Comparison of ENCODE assay signal across 16 cellular contexts in genomic region chr10:26729395-26729794, GRCh38. TPM values are rescaled to one million over a fixed set of nuclear protein-coding genes. Genes with fewer than 3 reads are reported as not detected.
DNase-seq lines count a peak whose midpoint lies in the region; ATAC-seq and TF ChIP-seq lines count a peak whose summit lies in the region.
"Had no signal": no experiment of that assay in that cellular context is flagged by ENCODE, and none has a peak within 500 bp of the region (broad histone marks: within the 10 kb centered on the region; RNA-seq: fewer than 3 reads in every experiment).

No MANE protein-coding gene starts in this region.

- H3K36me3 ChIP-seq in KMS-11 (ENCODE audit: insufficient read depth) (peaks cover 4% of the 10 kb centered on the region; the same call in 1 of the 2 replicates), PC-3 (ENCODE audit: low read depth, low read length) (peaks cover 11% of the 10 kb centered on the region; the same call in 1 of the 2 replicates), osteoblast (ENCODE audit: insufficient read depth, low read length) (peaks cover 13% of the 10 kb centered on the region)

- H3K4me2 ChIP-seq in KMS-11: no peak overlapping the region
- H3K4me2 ChIP-seq in PC-3 (ENCODE audit: low read length): no peak overlapping the region
- no peak overlapping the region for H3K4me2 ChIP-seq in osteoblast (ENCODE audit: insufficient read depth, low read length)

- no TSS peak for BruUV-seq in PC-3 (replicated peaks; lab: Mats Ljungman, UMichigan)

- H3K27me3 ChIP-seq in KMS-11 (ENCODE audit: insufficient read depth, low read depth): no peaks in the 10 kb centered on the region
- no peaks in the 10 kb centered on the region for H3K27me3 ChIP-seq in PC-3 (ENCODE audit: low read length)
- H3K27me3 ChIP-seq in osteoblast (ENCODE audit: insufficient read depth, low read length): no peaks in the 10 kb centered on the region

- DNase-seq in PC-3 (peak; percentile 5), iris pigment epithelial cell (ENCODE audit: low read depth) (peak; percentile 10), osteoblast (ENCODE audit: insufficient read length, low spot score, missing footprints) (no peak)
- DNase-seq: C1 segment of cervical spinal cord; Calu3; CD4-positive, alpha-beta memory T cell; COR-L47; DMS79; EL; GDM1; GOT3; HFFc6 had no signal

- TF ChIP-seq CTCF in KMS-11 (conservative IDR thresholded peaks at IDR 0.05; ENCODE audit: low read depth, low read length) (0 out of 2 replicates have a peak, but pooled peaks have one; percentile 5), PC-3 (conservative IDR thresholded peaks at IDR 0.05; ENCODE audit: low read depth, low read length) (no peak), osteoblast (IDR thresholded peaks at IDR 0.05; ENCODE audit: extremely low read depth, low read depth, low read length) (no peak)

- H3K9me2 ChIP-seq in PC-3 (replicated peaks; ENCODE audit: low read length): no peaks in the 10 kb centered on the region

- H4K20me1 ChIP-seq in KMS-11 (ENCODE audit: insufficient read depth) (0 out of 2 replicates have a peak, but pooled peaks cover 6% of the 10 kb centered on the region), PC-3 (ENCODE audit: low read length) (0 out of 2 replicates have a peak, but pooled peaks cover 3% of the 10 kb centered on the region), osteoblast (ENCODE audit: insufficient read depth, low read length) (no peaks in the 10 kb centered on the region)

- H3K79me2 ChIP-seq in KMS-11 (ENCODE audit: insufficient read depth, low read depth) (no peaks in the 10 kb centered on the region), PC-3 (ENCODE audit: low read length) (no peaks in the 10 kb centered on the region), osteoblast (ENCODE audit: insufficient read depth, low read length) (no peaks in the 10 kb centered on the region)

- POLR2A ChIA-PET in PC-3 (lab: Charles Lee; ENCODE audit: unreplicated experiment): no interaction called here

- H3K9ac ChIP-seq in KMS-11 (no peak overlapping the region), PC-3 (ENCODE audit: low read length) (no peak overlapping the region)

- CTCF ChIA-PET in PC-3 (lab: Charles Lee): interaction anchor here (0.5 kb wide), 1 partner anchor 1686 kb away, joined by 3 read pairs; no protein-coding TSS in a partner anchor

- peak; percentile 66 for ATAC-seq in PC-3
- ATAC-seq in HG03045 (IDR thresholded peaks at IDR 0.05; ENCODE audit: unreplicated experiment): no peak
- no peak for ATAC-seq in HG03457 (IDR thresholded peaks at IDR 0.05; ENCODE audit: unreplicated experiment)

- no peak overlapping the region for H3K4me3 ChIP-seq in KMS-11 (IDR thresholded peaks at IDR 0.05; ENCODE audit: insufficient read depth, low read depth, low read length)
- H3K4me3 ChIP-seq in PC-3 (ENCODE audit: low read length): no peak overlapping the region
- H3K4me3 ChIP-seq in osteoblast (ENCODE audit: insufficient read depth, low read length): no peak overlapping the region
- H3K4me3 ChIP-seq: HAP-1 had no signal

- H3K27ac ChIP-seq in KMS-11 (no peak overlapping the region), PC-3 (ENCODE audit: low read length) (peak overlapping the region; percentile 43; the same call in 1 of the 2 replicates), osteoblast (ENCODE audit: low read depth, low read length) (no peak overlapping the region)

- H2AFZ ChIP-seq in KMS-11 (ENCODE audit: low read depth): no peak overlapping the region
- no peak overlapping the region for H2AFZ ChIP-seq in PC-3 (ENCODE audit: low read length)
- no peak overlapping the region for H2AFZ ChIP-seq in osteoblast (ENCODE audit: low read length)

- peaks cover 5% of the 10 kb centered on the region for H3K4me1 ChIP-seq in KMS-11 (ENCODE audit: low read depth, poor library complexity, severe bottlenecking)
- peaks cover 11% of the 10 kb centered on the region; the same call in 1 of the 2 replicates for H3K4me1 ChIP-seq in PC-3 (ENCODE audit: insufficient read depth, low read length)
- H3K4me1 ChIP-seq in osteoblast (ENCODE audit: insufficient read depth, low read length): no peaks in the 10 kb centered on the region

- peaks cover 4% of the 10 kb centered on the region for H3F3A ChIP-seq in PC-3 (ENCODE audit: low read length, unreplicated experiment)

- intact Hi-C loops in PC-3 (cut with micrococcal nuclease): no loop called here

- H3K9me3 ChIP-seq in PC-3 (ENCODE audit: low read length) (no peaks in the 10 kb centered on the region), osteoblast (ENCODE audit: low read depth, low read length) (no peaks in the 10 kb centered on the region)
- H3K9me3 ChIP-seq: HAP-1 had no signal

RNA-seq across cellular contexts. Expression of gene PDSS1, which starts 31.9 kb away (rescaled TPM):
- total RNA-seq in PC-3 (2014; rRNA removed) (16.8 and 29.0 TPM in 2 replicates), osteoblast (1.8 and 2.7 TPM in 2 replicates)
